ENCODE assay signal across 20 cellular contexts in the genomic region with DNA sequence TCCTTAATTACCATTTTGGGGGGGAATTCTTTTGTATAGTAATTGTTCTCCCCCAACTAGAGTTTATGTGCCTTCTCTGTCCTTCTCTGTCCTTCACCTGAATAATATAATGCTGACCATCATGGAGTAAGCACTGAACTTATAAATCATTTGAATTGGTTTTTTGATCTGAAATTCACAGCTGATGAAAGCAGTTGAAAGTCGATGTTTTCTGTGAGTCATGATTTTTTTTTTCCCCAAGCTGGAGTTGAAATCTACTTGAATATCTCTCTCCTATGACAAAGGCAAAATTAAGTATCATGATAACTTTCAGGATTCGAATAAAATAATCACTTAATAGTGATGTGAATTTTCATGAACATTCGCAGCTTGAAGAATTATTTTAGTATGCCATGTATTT.
DNase-seq lines count a peak whose midpoint lies in the region; ATAC-seq and TF ChIP-seq lines count a peak whose summit lies in the region.
"Had no signal": no experiment of that assay in that cellular context is flagged by ENCODE, and none has a peak within 500 bp of the region (broad histone marks: within the 10 kb centered on the region; RNA-seq: fewer than 3 reads in every experiment).

No MANE protein-coding gene starts in this region.

- CTCF ChIA-PET in activated CD8-positive, alpha-beta T cell treated with anti-CD3 and anti-CD28 coated beads for 36 hours (lab: Charles Lee), result no interaction called here

- no peaks in the 10 kb centered on the region for H3K36me3 ChIP-seq in aorta (ENCODE audit: control insufficient read depth in 1 of 2, insufficient read depth in 2 of 2, low read length in 1 of 2)
- H3K36me3 ChIP-seq: HAP-1 had no signal

- no peaks in the 10 kb centered on the region for H3K4me1 ChIP-seq in aorta (ENCODE audit: control insufficient read depth in 1 of 2, insufficient read depth in 2 of 2, low read length in 2 of 2)
- H3K4me1 ChIP-seq: HAP-1 had no signal

- no peak overlapping the region for H3K27ac ChIP-seq in aorta (ENCODE audit: low read depth in 1 of 2, low read length in 2 of 2)
- H3K27ac ChIP-seq: C4-2B had no signal

- no peaks in the 10 kb centered on the region for H3K36me3 Mint-ChIP-seq in nephron progenitor cell (ENCODE audit: low read depth)
- H3K36me3 Mint-ChIP-seq in activated CD8-positive, alpha-beta T cell treated with anti-CD3 and anti-CD28 coated beads for 36 hours (ENCODE audit: low read depth), result no peaks in the 10 kb centered on the region

- intact Hi-C loops in aorta (cut with DNase I), result no loop called here
- intact Hi-C loops in activated CD8-positive, alpha-beta T cell treated with anti-CD3 and anti-CD28 coated beads for 36 hours (cut with micrococcal nuclease), result no loop called here

- no peaks in the 10 kb centered on the region for H3K4me1 Mint-ChIP-seq in nephron progenitor cell
- no peaks in the 10 kb centered on the region for H3K4me1 Mint-ChIP-seq in activated CD8-positive, alpha-beta T cell treated with anti-CD3 and anti-CD28 coated beads for 36 hours (ENCODE audit: low read depth)
- H3K4me1 Mint-ChIP-seq: GM23338 had no signal

- no peak overlapping the region for H3K4me3 Mint-ChIP-seq in nephron progenitor cell
- no peak overlapping the region for H3K4me3 Mint-ChIP-seq in activated CD8-positive, alpha-beta T cell treated with anti-CD3 and anti-CD28 coated beads for 36 hours
- H3K4me3 Mint-ChIP-seq: GM23338 had no signal

- no peak overlapping the region for H3K4me3 ChIP-seq in aorta (ENCODE audit: low read length in 2 of 2)
- H3K4me3 ChIP-seq: GM12878, GM23338, HAP-1 had no signal

- TF ChIP-seq CTCF in nephron progenitor cell (IDR thresholded peaks at IDR 0.05), result no peak
- no peak for TF ChIP-seq CTCF in activated CD8-positive, alpha-beta T cell treated with anti-CD3 and anti-CD28 coated beads for 36 hours (IDR thresholded peaks at IDR 0.05)

- H3K9me3 ChIP-seq in aorta (ENCODE audit: control insufficient read depth, low read length), result no peaks in the 10 kb centered on the region
- H3K9me3 ChIP-seq: HAP-1 had no signal

- H3K9me3 Mint-ChIP-seq in nephron progenitor cell, result peaks cover 9% of the 10 kb centered on the region
- no peaks in the 10 kb centered on the region for H3K9me3 Mint-ChIP-seq in activated CD8-positive, alpha-beta T cell treated with anti-CD3 and anti-CD28 coated beads for 36 hours

- H3K27me3 Mint-ChIP-seq in nephron progenitor cell (ENCODE audit: low read depth, poor library complexity), result no peaks in the 10 kb centered on the region
- H3K27me3 Mint-ChIP-seq in activated CD8-positive, alpha-beta T cell treated with anti-CD3 and anti-CD28 coated beads for 36 hours, result no peaks in the 10 kb centered on the region

- H3K27ac Mint-ChIP-seq in nephron progenitor cell, result peak overlapping the region; percentile 55
- H3K27ac Mint-ChIP-seq in activated CD8-positive, alpha-beta T cell treated with anti-CD3 and anti-CD28 coated beads for 36 hours, result no peak overlapping the region
- H3K27ac Mint-ChIP-seq: GM23338 had no signal

- 44 to 81% methylated on average over 3 of the region's 3 CpGs for WGBS in aorta, 2 donors

- POLR2A ChIA-PET in activated CD8-positive, alpha-beta T cell treated with anti-CD3 and anti-CD28 coated beads for 36 hours (lab: Charles Lee), result no interaction called here

- DNase-seq in AG20443 (ENCODE audit: low spot score) (peak; percentile 11), OCI-M1 (lab: John Stamatoyannopoulos, UW) (peak; percentile 10), dedifferentiated amniotic fluid mesenchymal stem cell (ENCODE audit: extremely low spot score) (peak; percentile 65), nephron progenitor cell (no peak), aorta (no peak), NCI-H2196 (lab: John Stamatoyannopoulos, UW; ENCODE audit: unreplicated experiment) (no peak)
- DNase-seq in activated CD8-positive, alpha-beta T cell treated with anti-CD3 and anti-CD28 coated beads for 36 hours, result no peak
- DNase-seq: DMS79, KG1, NCI-H1092 treated with DMSO at 0.1 percent for 48 hours, NCI-H146, NCI-H2029, NCI-H2171, NCI-H526, Right ventricle myocardium superior had no signal

- no peaks in the 10 kb centered on the region for H3K27me3 ChIP-seq in aorta (ENCODE audit: control insufficient read depth in 1 of 2, insufficient read depth in 2 of 2, low read length in 1 of 2)

- ATAC-seq in aorta (ENCODE audit: low FRiP score), result no peak
- no peak for ATAC-seq in HG02588 (IDR thresholded peaks at IDR 0.05; ENCODE audit: unreplicated experiment)
- no peak for ATAC-seq in activated CD8-positive, alpha-beta T cell treated with anti-CD3 and anti-CD28 coated beads for 36 hours
- ATAC-seq: GM12878, GM23338 had no signal

Comparison
In these comparisons a context has a peak if more than half of its experiments do, and no peak if none do; other contexts are left out.
1. DNase-seq: peak in AG20443 (single experiment), OCI-M1 (single experiment) and dedifferentiated amniotic fluid mesenchymal stem cell (single experiment); none in nephron progenitor cell (single experiment), aorta (0 of 2), activated CD8-positive, alpha-beta T cell treated with anti-CD3 and anti-CD28 coated beads for 36 hours (single experiment) and NCI-H2196 (single experiment).